ENCODE assay signal across 31 cellular contexts in the genomic region with DNA sequence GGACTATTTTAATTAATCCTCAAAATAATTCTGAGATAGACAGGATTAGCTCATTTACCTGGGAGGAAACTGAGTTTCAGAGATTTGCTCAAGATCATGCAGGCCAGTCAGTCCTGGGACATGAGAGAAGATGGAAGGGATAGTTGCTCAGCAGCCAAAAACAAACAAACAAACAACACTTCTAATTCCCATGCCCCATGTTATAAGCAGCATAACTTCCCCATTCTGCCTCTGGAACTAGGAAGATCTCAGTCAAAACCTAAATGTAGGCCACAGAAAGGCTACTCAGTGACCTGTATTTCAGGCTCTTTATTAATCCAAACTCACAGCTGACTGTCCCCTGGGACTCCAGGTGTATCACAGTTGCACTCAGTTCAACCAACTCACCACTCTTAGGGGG.
"Had no signal": no experiment of that assay in that cellular context is flagged by ENCODE, and none has a peak within 500 bp of the region (broad histone marks: within the 10 kb centered on the region; RNA-seq: fewer than 3 reads in every experiment).

No MANE protein-coding gene starts in this region.

- ATAC-seq: activated CD8-positive, alpha-beta T cell treated with anti-CD3 and anti-CD28 coated beads for 36 hours; activated naive CD4-positive, alpha-beta T cell treated with anti-CD3 and anti-CD28 coated beads, Interleukin-2, amount 50 U/mL, for 72 hours; activated T-cell treated with anti-CD3 and anti-CD28 coated beads, Interleukin-2, amount 50 U/mL, for 4 hours; activated T-cell treated with anti-CD3 and anti-CD28 coated beads, Interleukin-2, amount 50 U/mL, for 72 hours; activated T-helper 17 cell treated with anti-CD3 and anti-CD28 coated beads, Interleukin-2, amount 50 U/mL, for 72 hours; T-helper 17 cell had no signal

- H3K9me3 Mint-ChIP-seq: activated CD4-positive, alpha-beta memory T cell treated with anti-CD3 and anti-CD28 coated beads for 36 hours; activated CD4-positive, alpha-beta T cell treated with anti-CD3 and anti-CD28 coated beads, Interleukin-2, amount 10 ng/mL, durations not matched to agents 24 days and 14 days had no signal

- H3K36me3 Mint-ChIP-seq: activated CD4-positive, alpha-beta memory T cell treated with anti-CD3 and anti-CD28 coated beads for 36 hours; activated naive CD4-positive, alpha-beta T cell treated with anti-CD3 and anti-CD28 coated beads, Interleukin-2, amount 50 U/mL, for 72 hours; activated naive CD8-positive, alpha-beta T cell treated with anti-CD3 and anti-CD28 coated beads for 36 hours; brain had no signal

- DNase-seq: activated B cell treated with CpG ODN at 0.5 μM for 24 hours; activated CD4-positive, alpha-beta memory T cell treated with anti-CD3 and anti-CD28 coated beads for 36 hours; activated CD4-positive, alpha-beta T cell treated with anti-CD3 and anti-CD28 coated beads for 4 hours; activated CD4-positive, alpha-beta T cell treated with anti-CD3 and anti-CD28 coated beads, Interleukin-2, amount 10 ng/mL, durations not matched to agents 24 days and 14 days; activated CD4-positive, alpha-beta T cell treated with anti-CD3 and anti-CD28 coated beads, Interleukin-2, amount 50 U/mL, for 1 hour; activated CD4-positive, alpha-beta T cell treated with anti-CD3 and anti-CD28 coated beads, Interleukin-2, amount 50 U/mL, for 4 hours; activated CD4-positive, CD25-positive, alpha-beta regulatory T cell treated with anti-CD3 and anti-CD28 coated beads, Interleukin-2, amount 50 U/mL, for 72 hours; activated CD8-positive, alpha-beta memory T cell treated with anti-CD3 and anti-CD28 coated beads, Interleukin-2, amount 50 U/mL, for 4 hours; activated CD8-positive, alpha-beta T cell treated with anti-CD3 and anti-CD28 coated beads for 36 hours; activated effector memory CD4-positive, alpha-beta T cell treated with anti-CD3 and anti-CD28 coated beads, Interleukin-2, amount 50 U/mL, for 16 hours; activated gamma-delta T cell treated with Interleukin-2 at 50 U/mL for 16 hours; activated naive CD4-positive, alpha-beta T cell; activated naive CD4-positive, alpha-beta T cell treated with anti-CD3 and anti-CD28 coated beads for 36 hours; activated naive CD4-positive, alpha-beta T cell treated with anti-CD3 and anti-CD28 coated beads, Interleukin-2, amount 50 U/mL, for 16 hours; activated naive CD8-positive, alpha-beta T cell treated with anti-CD3 and anti-CD28 coated beads for 36 hours; activated T-cell treated with anti-CD3 and anti-CD28 coated beads for 4 hours; activated T-cell treated with anti-CD3 and anti-CD28 coated beads, Interleukin-2, amount 50 U/mL, for 1 hour; activated T-cell treated with anti-CD3 and anti-CD28 coated beads, Interleukin-2, amount 50 U/mL, for 4 hours; activated T-cell treated with anti-CD3 and anti-CD28 coated beads, Interleukin-2, amount 50 U/mL, for 72 hours; adrenal gland; amniotic stem cell; aorta; cerebellar nuclear complex; T-helper 17 cell had no signal

- H3K4me3 ChIP-seq: adrenal gland, cardiac muscle cell had no signal

- H3K4me3 Mint-ChIP-seq: activated B cell treated with CpG ODN at 0.5 μM for 24 hours; activated CD4-positive, alpha-beta memory T cell treated with anti-CD3 and anti-CD28 coated beads for 36 hours; activated CD4-positive, alpha-beta T cell treated with anti-CD3 and anti-CD28 coated beads, Interleukin-2, amount 10 ng/mL, durations not matched to agents 24 days and 14 days; activated CD8-positive, alpha-beta T cell treated with anti-CD3 and anti-CD28 coated beads for 36 hours; activated naive CD4-positive, alpha-beta T cell treated with anti-CD3 and anti-CD28 coated beads for 36 hours; activated naive CD8-positive, alpha-beta T cell treated with anti-CD3 and anti-CD28 coated beads for 36 hours; activated T-cell treated with anti-CD3 and anti-CD28 coated beads, Interleukin-2, amount 50 U/mL, for 4 hours; activated T-cell treated with anti-CD3 and anti-CD28 coated beads, Interleukin-2, amount 50 U/mL, for 72 hours; activated T-helper 1 cell treated with anti-CD3 and anti-CD28 coated beads, Interleukin-12 subunit alpha, Interleukin-12 subunit beta, Interleukin-2, Interleukin-4 antibody, amounts not matched to agents 30 ng/mL and 10 ng/mL and 1 ng/mL, durations not matched to agents 14 hours and 24 hours and 36 hours; activated T-helper 17 cell treated with anti-CD3 and anti-CD28 coated beads, Interleukin-2, amount 50 U/mL, for 72 hours; brain; central memory CD8-positive, alpha-beta T cell; T-helper 17 cell had no signal

- H3K27me3 ChIP-seq: adrenal gland, cardiac muscle cell had no signal

- H3K9me3 ChIP-seq: adrenal gland had no signal

- H3K36me3 ChIP-seq: adrenal gland, cardiac muscle cell had no signal

- H3K27ac Mint-ChIP-seq: activated B cell treated with CpG ODN at 0.5 μM for 24 hours; activated CD4-positive, alpha-beta memory T cell treated with anti-CD3 and anti-CD28 coated beads for 36 hours; activated CD4-positive, alpha-beta T cell treated with anti-CD3 and anti-CD28 coated beads, Interleukin-2, amount 10 ng/mL, durations not matched to agents 24 days and 14 days; activated CD8-positive, alpha-beta T cell treated with anti-CD3 and anti-CD28 coated beads for 36 hours; activated naive CD4-positive, alpha-beta T cell treated with anti-CD3 and anti-CD28 coated beads for 36 hours; activated naive CD4-positive, alpha-beta T cell treated with anti-CD3 and anti-CD28 coated beads, Interleukin-2, amount 50 U/mL, for 72 hours; activated naive CD8-positive, alpha-beta T cell treated with anti-CD3 and anti-CD28 coated beads for 36 hours; activated T-cell treated with anti-CD3 and anti-CD28 coated beads, Interleukin-2, amount 50 U/mL, for 72 hours; activated T-helper 1 cell treated with anti-CD3 and anti-CD28 coated beads, Interleukin-12 subunit alpha, Interleukin-12 subunit beta, Interleukin-2, Interleukin-4 antibody, amounts not matched to agents 30 ng/mL and 10 ng/mL and 1 ng/mL, durations not matched to agents 14 hours and 24 hours and 36 hours; activated T-helper 17 cell treated with anti-CD3 and anti-CD28 coated beads, Interleukin-2, amount 50 U/mL, for 72 hours; brain; T-helper 17 cell had no signal

- H3K27me3 Mint-ChIP-seq: activated B cell treated with CpG ODN at 0.5 μM for 24 hours; activated CD4-positive, alpha-beta memory T cell treated with anti-CD3 and anti-CD28 coated beads for 36 hours; activated CD4-positive, alpha-beta T cell treated with anti-CD3 and anti-CD28 coated beads, Interleukin-2, amount 10 ng/mL, durations not matched to agents 24 days and 14 days; activated CD8-positive, alpha-beta T cell treated with anti-CD3 and anti-CD28 coated beads for 36 hours; activated T-helper 17 cell treated with anti-CD3 and anti-CD28 coated beads, Interleukin-2, amount 50 U/mL, for 72 hours; central memory CD8-positive, alpha-beta T cell; T-helper 17 cell had no signal

- H3K27ac ChIP-seq: adrenal gland, cardiac muscle cell, VCaP had no signal

- H3K4me1 Mint-ChIP-seq: activated B cell treated with CpG ODN at 0.5 μM for 24 hours; activated CD4-positive, alpha-beta T cell treated with anti-CD3 and anti-CD28 coated beads, Interleukin-2, amount 10 ng/mL, durations not matched to agents 24 days and 14 days; activated naive CD8-positive, alpha-beta T cell treated with anti-CD3 and anti-CD28 coated beads for 36 hours; activated T-helper 17 cell treated with anti-CD3 and anti-CD28 coated beads, Interleukin-2, amount 50 U/mL, for 72 hours; brain; central memory CD8-positive, alpha-beta T cell; T-helper 17 cell had no signal

- H3K4me1 ChIP-seq: adrenal gland had no signal
